In genomic region chr11:65316311-65316978, GRCh38 we compare ENCODE assay signal across 8 cellular contexts. TPM values are rescaled to one million over a fixed set of nuclear protein-coding genes. Genes with fewer than 3 reads are reported as not detected.
DNase-seq lines count a peak whose midpoint lies in the region; ATAC-seq, FAIRE-seq and TF ChIP-seq lines count a peak whose summit lies in the region.

No MANE protein-coding gene starts in this region.

- no peaks in the 10 kb centered on the region for H3K36me3 Mint-ChIP-seq in CD4-positive, CD25-positive, alpha-beta regulatory T cell

- TSS peak; percentile 51 for BruUV-seq in endothelial cell of umbilical vein (replicated peaks; lab: Mats Ljungman, UMichigan)

- H3K4me1 ChIP-seq in CD4-positive, CD25-positive, alpha-beta regulatory T cell (ENCODE audit: control insufficient read depth, insufficient read depth, low read length, poor library complexity, severe bottlenecking), result peaks cover 18% of the 10 kb centered on the region
- H3K4me1 ChIP-seq in endothelial cell of umbilical vein (ENCODE audit: control insufficient read depth, extremely low read depth, insufficient read depth, low read length), result peaks cover 31% of the 10 kb centered on the region

- H3K4me3 Mint-ChIP-seq in CD4-positive, CD25-positive, alpha-beta regulatory T cell, result peak overlapping the region; percentile 67 to 83 (median 78)

- no peak for TF ChIP-seq POLR2A in endothelial cell of umbilical vein (IDR thresholded peaks at IDR 0.05; ENCODE audit: low read depth, low read length)

- no peaks in the 10 kb centered on the region for H3K9me3 Mint-ChIP-seq in CD4-positive, CD25-positive, alpha-beta regulatory T cell

- no peak for TF ChIP-seq RAD21 in neural cell (conservative IDR thresholded peaks at IDR 0.05)

- peaks cover 0 to 12% (median 5%) of the 10 kb centered on the region in 4 donors for H3K4me1 Mint-ChIP-seq in CD4-positive, CD25-positive, alpha-beta regulatory T cell

- peak overlapping the region; percentile 65 for H3K4me2 ChIP-seq in endothelial cell of umbilical vein (ENCODE audit: insufficient read depth, low read length)
- no peak overlapping the region for H3K4me2 ChIP-seq in neural cell (ENCODE audit: low read length)

- no peak for DNase-seq in CD4-positive, CD25-positive, alpha-beta regulatory T cell
- DNase-seq in NOMO-1 treated with DMSO at 0.1 percent for 48 hours (lab: John Stamatoyannopoulos, UW; ENCODE audit: unreplicated experiment) (peak; percentile 40), endothelial cell of umbilical vein (ENCODE audit: low read depth, low spot score) (peak; percentile 48), HuH-7 (ENCODE audit: low spot score) (no peak), OCI-M1 (lab: John Stamatoyannopoulos, UW) (no peak)
- DNase-seq in activated effector memory CD4-positive, alpha-beta T cell treated with Interleukin-2 at 50 U/mL for 16 hours, result no peak

- no peaks in the 10 kb centered on the region for H3K27me3 ChIP-seq in CD4-positive, CD25-positive, alpha-beta regulatory T cell (ENCODE audit: control insufficient read depth, insufficient read depth, low read length)
- H3K27me3 ChIP-seq in endothelial cell of umbilical vein (ENCODE audit: control insufficient read depth in 2 of 2, insufficient read depth in 2 of 2, low read length in 2 of 2) (no peaks in the 10 kb centered on the region), neural cell (ENCODE audit: insufficient read depth, low read depth, low read length) (peaks cover 7% of the 10 kb centered on the region)

- no peak for TF ChIP-seq CTCF in endothelial cell of umbilical vein (IDR thresholded peaks at IDR 0.05; ENCODE audit: extremely low read depth in 1 of 2, insufficient read depth in 1 of 2, low read depth in 1 of 2, low read length in 2 of 2)
- TF ChIP-seq CTCF in neural cell (IDR thresholded peaks at IDR 0.05; ENCODE audit: poor library complexity, severe bottlenecking), result no peak

- TF ChIP-seq EP300 in neural cell (conservative IDR thresholded peaks at IDR 0.05; ENCODE audit: poor library complexity, severe bottlenecking), result no peak

- no peaks in the 10 kb centered on the region for H3K9me1 ChIP-seq in endothelial cell of umbilical vein (replicated peaks; ENCODE audit: control insufficient read depth, extremely low read depth, insufficient read depth, low read length)

- no peak overlapping the region for H3K27ac ChIP-seq in CD4-positive, CD25-positive, alpha-beta regulatory T cell (ENCODE audit: insufficient read depth, low read length, poor library complexity, severe bottlenecking)
- H3K27ac ChIP-seq in endothelial cell of umbilical vein (ENCODE audit: insufficient read depth, low read depth, low read length), result peak overlapping the region; percentile 84
- no peak overlapping the region for H3K27ac ChIP-seq in neural cell (ENCODE audit: low read length)

- dilution Hi-C loops in endothelial cell of umbilical vein (cut with MboI; ENCODE audit: extremely low pct_ligation_motif_present, low sequenced_read_pairs), result no loop called here

- H3K9me3 ChIP-seq in CD4-positive, CD25-positive, alpha-beta regulatory T cell (ENCODE audit: control insufficient read depth in 2 of 2, low read length in 2 of 2), result no peaks in the 10 kb centered on the region
- H3K9me3 ChIP-seq in endothelial cell of umbilical vein (replicated peaks; ENCODE audit: control insufficient read depth, insufficient read depth, low read length) (no peaks in the 10 kb centered on the region), neural cell (ENCODE audit: low read length) (no peaks in the 10 kb centered on the region)

- FAIRE-seq in endothelial cell of umbilical vein (lab: Jason Lieb, UNC), result peak; percentile 81

- intact Hi-C loops in endothelial cell of umbilical vein (cut with micrococcal nuclease), result loop anchor here (2.0 to 5.0 kb wide), 2 partner anchors 114 to 198 kb away; no protein-coding TSS in a partner anchor

- H3K27ac Mint-ChIP-seq in CD4-positive, CD25-positive, alpha-beta regulatory T cell, result peak overlapping the region in 1 of 3 donors; percentile 25

- ATAC-seq in CD4-positive, CD25-positive, alpha-beta regulatory T cell (ENCODE audit: low read depth in 2 of 2), result no peak
- no peak for ATAC-seq in GM19023 (IDR thresholded peaks at IDR 0.05; ENCODE audit: unreplicated experiment)

- peaks cover 9% of the 10 kb centered on the region for H3K27me3 Mint-ChIP-seq in CD4-positive, CD25-positive, alpha-beta regulatory T cell

- CTCF ChIA-PET in endothelial cell of umbilical vein (lab: Charles Lee), result interaction anchor here (0.7 to 9.0 kb wide), 14 partner anchors 9 to 112 kb away, joined by 3 to 625 read pairs (median 18); partner anchors contain the start of genes DPF2, POLA2 and TIGD3

- H2AFZ ChIP-seq in endothelial cell of umbilical vein (ENCODE audit: low read depth, low read length) (no peak overlapping the region), neural cell (ENCODE audit: low read depth, low read length) (no peak overlapping the region)

- H3K4me3 ChIP-seq in CD4-positive, CD25-positive, alpha-beta regulatory T cell (ENCODE audit: low read depth, low read length), result no peak overlapping the region
- H3K4me3 ChIP-seq in endothelial cell of umbilical vein (replicated peaks in 1 of 3; ENCODE audit: insufficient read depth in 1 of 3, low read depth in 1 of 3, low read length in 3 of 3), result peak overlapping the region; percentile 87 to 97 (median 90)
- H3K4me3 ChIP-seq in neural cell (ENCODE audit: low read length), result peak overlapping the region; percentile 98

- no peaks in the 10 kb centered on the region for H3K36me3 ChIP-seq in CD4-positive, CD25-positive, alpha-beta regulatory T cell (ENCODE audit: control insufficient read depth, insufficient read depth, low read length)
- peaks cover 11 to 13% of the 10 kb centered on the region in 2 experiments for H3K36me3 ChIP-seq in endothelial cell of umbilical vein (ENCODE audit: control insufficient read depth in 2 of 2, extremely low read depth in 1 of 2, insufficient read depth in 2 of 2, low read length in 2 of 2)
- H3K36me3 ChIP-seq in neural cell (ENCODE audit: insufficient read depth, low read length), result no peaks in the 10 kb centered on the region

- H3F3A ChIP-seq in neural cell (ENCODE audit: insufficient read depth, low read length, poor library complexity, severe bottlenecking), result no peaks in the 10 kb centered on the region

- H3K9me2 ChIP-seq in neural cell (ENCODE audit: insufficient read depth, low read length), result no peaks in the 10 kb centered on the region

- no peaks in the 10 kb centered on the region for H4K20me1 ChIP-seq in endothelial cell of umbilical vein (replicated peaks; ENCODE audit: control insufficient read depth, extremely low read depth, insufficient read depth, low read length)
- no peaks in the 10 kb centered on the region for H4K20me1 ChIP-seq in neural cell (ENCODE audit: insufficient read depth)

- H3K9ac ChIP-seq in endothelial cell of umbilical vein (replicated peaks; ENCODE audit: extremely low read depth, insufficient read depth, low read length), result peak overlapping the region; percentile 73
- H3K9ac ChIP-seq in neural cell (ENCODE audit: low read length), result no peak overlapping the region

- peaks cover 75% of the 10 kb centered on the region for H3K79me2 ChIP-seq in endothelial cell of umbilical vein (ENCODE audit: control insufficient read depth, insufficient read depth, low read length)
- H3K79me2 ChIP-seq in neural cell (replicated peaks; ENCODE audit: insufficient read depth, low read length), result no peaks in the 10 kb centered on the region

- POLR2A ChIA-PET in endothelial cell of umbilical vein (lab: Charles Lee), result interaction anchor here (1.0 to 3.9 kb wide), 6 partner anchors 9 to 54 kb away, joined by 3 to 65 read pairs (median 4); no protein-coding TSS in a partner anchor

RNA-seq across cellular contexts. Expression of gene CDC42EP2, which starts 1.8 kb away (rescaled TPM):
- 1.9 TPM for total RNA-seq in CD4-positive, CD25-positive, alpha-beta regulatory T cell
- not detected for polyA plus RNA-seq in CD4-positive, CD25-positive, alpha-beta regulatory T cell
- 23.4 and 23.9 TPM in 2 replicates for total RNA-seq in endothelial cell of umbilical vein
- polyA plus RNA-seq in endothelial cell of umbilical vein (26.4 and 33.3 TPM in 2 replicates), neural cell (0.56 and 1.3 TPM in 2 replicates)
- polyA plus RNA-seq in endothelial cell of umbilical vein (2011; cell fraction: cytosol; rRNA removed), result 12.0 and 17.4 TPM in 2 replicates
- 17.2 and 17.9 TPM in 2 replicates for polyA plus RNA-seq in endothelial cell of umbilical vein (2011; cell fraction: nucleus; rRNA removed)
- polyA plus RNA-seq in endothelial cell of umbilical vein (2012), result 33.6 and 38.1 TPM in 2 replicates
- polyA minus RNA-seq in endothelial cell of umbilical vein (21.1 and 29.8 TPM in 2 replicates), neural cell (4.1 and 6.1 TPM in 2 replicates)
- polyA minus RNA-seq in endothelial cell of umbilical vein (2011; cell fraction: cytosol; rRNA and poly(A)+ RNA removed), result 12.0 TPM
- polyA minus RNA-seq in endothelial cell of umbilical vein (2011; cell fraction: nucleus; rRNA and poly(A)+ RNA removed), result 35.3 and 46.4 TPM in 2 replicates

RNA-seq across cellular contexts. Expression of gene DPF2, which starts 17.2 kb away (rescaled TPM):
- 67.0 TPM for total RNA-seq in CD4-positive, CD25-positive, alpha-beta regulatory T cell
- 10 to 100 TPM; 70.3 to 81.4 (median 74.9) TPM for polyA plus RNA-seq in CD4-positive, CD25-positive, alpha-beta regulatory T cell
- 48.9 and 58.7 TPM in 2 replicates for total RNA-seq in endothelial cell of umbilical vein
- polyA plus RNA-seq in endothelial cell of umbilical vein (62.2 and 73.3 TPM in 2 replicates), neural cell (57.8 and 60.9 TPM in 2 replicates)
- 45.6 and 53.3 TPM in 2 replicates for polyA plus RNA-seq in endothelial cell of umbilical vein (2011; cell fraction: cytosol; rRNA removed)
- polyA plus RNA-seq in endothelial cell of umbilical vein (2011; cell fraction: nucleus; rRNA removed), result 72.4 and 84.8 TPM in 2 replicates
- polyA plus RNA-seq in endothelial cell of umbilical vein (2012), result 44.0 and 45.5 TPM in 2 replicates
- polyA minus RNA-seq in endothelial cell of umbilical vein (45.6 and 51.2 TPM in 2 replicates), neural cell (62.8 and 66.9 TPM in 2 replicates)
- 22.1 TPM for polyA minus RNA-seq in endothelial cell of umbilical vein (2011; cell fraction: cytosol; rRNA and poly(A)+ RNA removed)
- 35.2 and 36.0 TPM in 2 replicates for polyA minus RNA-seq in endothelial cell of umbilical vein (2011; cell fraction: nucleus; rRNA and poly(A)+ RNA removed)

RNA-seq across cellular contexts. Expression of gene TIGD3, which starts 38.1 kb away (rescaled TPM):
- 0.37 TPM for total RNA-seq in CD4-positive, CD25-positive, alpha-beta regulatory T cell
- polyA plus RNA-seq in CD4-positive, CD25-positive, alpha-beta regulatory T cell, result under 1 TPM; 0.19 to 0.90 (median 0.59) TPM
- 0.27 TPM in 1 of 2 replicates, not detected in the other for total RNA-seq in endothelial cell of umbilical vein
- 0.18 TPM in 2 replicates for polyA plus RNA-seq in endothelial cell of umbilical vein
- polyA plus RNA-seq in endothelial cell of umbilical vein (2011; cell fraction: cytosol; rRNA removed), result 0.13 TPM in 2 replicates
- 0.41 and 0.43 TPM in 2 replicates for polyA plus RNA-seq in endothelial cell of umbilical vein (2011; cell fraction: nucleus; rRNA removed)
- 0.16 and 0.19 TPM in 2 replicates for polyA plus RNA-seq in endothelial cell of umbilical vein (2012)
- polyA minus RNA-seq in endothelial cell of umbilical vein, result 0.15 TPM in 1 of 2 replicates, not detected in the other
- polyA minus RNA-seq in endothelial cell of umbilical vein (2011; cell fraction: cytosol; rRNA and poly(A)+ RNA removed), result 0.92 TPM
- polyA minus RNA-seq in endothelial cell of umbilical vein (2011; cell fraction: nucleus; rRNA and poly(A)+ RNA removed), result not detected in 2 replicates
- polyA plus RNA-seq in neural cell, result 16.1 and 23.1 TPM in 2 replicates
- 16.2 and 19.5 TPM in 2 replicates for polyA minus RNA-seq in neural cell

RNA-seq across cellular contexts. Expression of gene POLA2, which starts 54.7 kb away (rescaled TPM):
- total RNA-seq in CD4-positive, CD25-positive, alpha-beta regulatory T cell, result 25.7 TPM
- 10 to 100 TPM in 3 of 4 donors, 1 to 10 TPM in 1; 8.3 to 13.4 (median 12.8) TPM for polyA plus RNA-seq in CD4-positive, CD25-positive, alpha-beta regulatory T cell
- 24.0 and 25.4 TPM in 2 replicates for total RNA-seq in endothelial cell of umbilical vein
- polyA plus RNA-seq in endothelial cell of umbilical vein, result 30.0 and 36.2 TPM in 2 replicates
- polyA plus RNA-seq in endothelial cell of umbilical vein (2011; cell fraction: cytosol; rRNA removed), result 25.5 and 28.6 TPM in 2 replicates
- 40.1 and 48.1 TPM in 2 replicates for polyA plus RNA-seq in endothelial cell of umbilical vein (2011; cell fraction: nucleus; rRNA removed)
- 13.7 and 21.1 TPM in 2 replicates for polyA plus RNA-seq in endothelial cell of umbilical vein (2012)
- polyA minus RNA-seq in endothelial cell of umbilical vein, result 31.0 and 41.0 TPM in 2 replicates
- 51.4 TPM for polyA minus RNA-seq in endothelial cell of umbilical vein (2011; cell fraction: cytosol; rRNA and poly(A)+ RNA removed)
- 19.8 and 37.0 TPM in 2 replicates for polyA minus RNA-seq in endothelial cell of umbilical vein (2011; cell fraction: nucleus; rRNA and poly(A)+ RNA removed)
- 4.3 and 7.2 TPM in 2 replicates for polyA plus RNA-seq in neural cell
- 1.2 and 5.4 TPM in 2 replicates for polyA minus RNA-seq in neural cell

Comparison
In these comparisons a context has a peak if more than half of its experiments do, and no peak if none do; other contexts are left out.
1. DNase-seq: peak in NOMO-1 treated with DMSO at 0.1 percent for 48 hours (single experiment) and endothelial cell of umbilical vein (single experiment); none in CD4-positive, CD25-positive, alpha-beta regulatory T cell (0 of 3), activated effector memory CD4-positive, alpha-beta T cell treated with Interleukin-2 at 50 U/mL for 16 hours (single experiment), HuH-7 (single experiment) and OCI-M1 (single experiment).